Comparison of ENCODE assay signal across 12 cellular contexts in genomic region chrX:15856580-15856979, GRCh38. TPM values are rescaled to one million over a fixed set of nuclear protein-coding genes. Genes with fewer than 3 reads are reported as not detected.
DNase-seq lines count a peak whose midpoint lies in the region; ATAC-seq and TF ChIP-seq lines count a peak whose summit lies in the region.
"Had no signal": no experiment of that assay in that cellular context is flagged by ENCODE, and none has a peak within 500 bp of the region (broad histone marks: within the 10 kb centered on the region; RNA-seq: fewer than 3 reads in every experiment).

No MANE protein-coding gene starts in this region.

- DNase-seq in activated CD8-positive, alpha-beta T cell treated with anti-CD3 and anti-CD28 coated beads for 36 hours, result no peak
- DNase-seq in activated CD8-positive, alpha-beta T cell treated with anti-CD3 and anti-CD28 coated beads, Interleukin-2, amount 10 ng/mL, durations not matched to agents 7 days and 5 days, result no peak
- peak; percentile 28 to 50 for DNase-seq in NCI-H446 (lab: John Stamatoyannopoulos, UW)
- DNase-seq in glutamatergic neuron, result no peak
- no peak for DNase-seq in stimulated activated naive B cell treated with anti-CD40 and anti-IgM and Interleukin-4, amounts not matched to agents 10 μg/mL and 1 μg/mL and 100 μg/mL, for 72 hours
- DNase-seq in SW 1271 (lab: John Stamatoyannopoulos, UW), result no peak
- no peak for DNase-seq in HK-2 (ENCODE audit: unreplicated experiment)
- DNase-seq: activated CD4-positive, CD25-positive, alpha-beta regulatory T cell treated with anti-CD3 and anti-CD28 coated beads, Interleukin-2, amount 50 U/mL, for 72 hours; activated naive CD8-positive, alpha-beta T cell treated with anti-CD3 and anti-CD28 coated beads, Interleukin-2, amount 10 ng/mL, durations not matched to agents 7 days and 5 days; effector CD4-positive, alpha-beta T cell; stimulated activated CD4-positive, alpha-beta T cell treated with anti-CD3 and anti-CD28 coated beads, Interleukin-4, amount 100 ng/mL, for 24 hours had no signal

- H3K9me3 Mint-ChIP-seq in activated CD8-positive, alpha-beta T cell treated with anti-CD3 and anti-CD28 coated beads for 36 hours, result no peaks in the 10 kb centered on the region
- H3K9me3 Mint-ChIP-seq in activated CD8-positive, alpha-beta T cell treated with anti-CD3 and anti-CD28 coated beads, Interleukin-2, amount 10 ng/mL, durations not matched to agents 7 days and 5 days (ENCODE audit: insufficient read depth), result no peaks in the 10 kb centered on the region
- peaks cover 5% of the 10 kb centered on the region for H3K9me3 Mint-ChIP-seq in glutamatergic neuron (ENCODE audit: unreplicated experiment)
- H3K9me3 Mint-ChIP-seq in stimulated activated naive B cell treated with anti-CD40 and anti-IgM and Interleukin-4, amounts not matched to agents 10 μg/mL and 1 μg/mL and 100 μg/mL, for 72 hours, result no peaks in the 10 kb centered on the region
- H3K9me3 Mint-ChIP-seq: activated naive CD8-positive, alpha-beta T cell treated with anti-CD3 and anti-CD28 coated beads, Interleukin-2, amount 10 ng/mL, durations not matched to agents 7 days and 5 days had no signal

- ATAC-seq in activated CD8-positive, alpha-beta T cell treated with anti-CD3 and anti-CD28 coated beads for 36 hours, result no peak
- no peak for ATAC-seq in activated CD8-positive, alpha-beta T cell treated with anti-CD3 and anti-CD28 coated beads, Interleukin-2, amount 10 ng/mL, durations not matched to agents 7 days and 5 days
- no peak for ATAC-seq in stimulated activated naive B cell treated with anti-CD40 and anti-IgM and Interleukin-4, amounts not matched to agents 10 μg/mL and 1 μg/mL and 100 μg/mL, for 72 hours (replicated peaks)
- no peak for ATAC-seq in HG03045 (IDR thresholded peaks at IDR 0.05; ENCODE audit: unreplicated experiment)

- peak overlapping the region; percentile 47 for H3K4me3 Mint-ChIP-seq in activated CD8-positive, alpha-beta T cell treated with anti-CD3 and anti-CD28 coated beads for 36 hours
- H3K4me3 Mint-ChIP-seq in activated CD8-positive, alpha-beta T cell treated with anti-CD3 and anti-CD28 coated beads, Interleukin-2, amount 10 ng/mL, durations not matched to agents 7 days and 5 days, result no peak overlapping the region
- H3K4me3 Mint-ChIP-seq in glutamatergic neuron (ENCODE audit: unreplicated experiment), result peak overlapping the region; percentile 71
- H3K4me3 Mint-ChIP-seq in stimulated activated naive B cell treated with anti-CD40 and anti-IgM and Interleukin-4, amounts not matched to agents 10 μg/mL and 1 μg/mL and 100 μg/mL, for 72 hours, result peak overlapping the region; percentile 94 to 97
- H3K4me3 Mint-ChIP-seq: activated naive CD8-positive, alpha-beta T cell treated with anti-CD3 and anti-CD28 coated beads, Interleukin-2, amount 10 ng/mL, durations not matched to agents 7 days and 5 days had no signal

- TF ChIP-seq CTCF in activated CD8-positive, alpha-beta T cell treated with anti-CD3 and anti-CD28 coated beads for 36 hours (IDR thresholded peaks at IDR 0.05), result no peak
- no peak for TF ChIP-seq CTCF in glutamatergic neuron (IDR thresholded peaks at IDR 0.05; ENCODE audit: partially characterized antibody, unreplicated experiment)

- peak overlapping the region; percentile 20 for H3K27ac Mint-ChIP-seq in activated CD8-positive, alpha-beta T cell treated with anti-CD3 and anti-CD28 coated beads for 36 hours
- no peak overlapping the region for H3K27ac Mint-ChIP-seq in activated CD8-positive, alpha-beta T cell treated with anti-CD3 and anti-CD28 coated beads, Interleukin-2, amount 10 ng/mL, durations not matched to agents 7 days and 5 days
- peak overlapping the region; percentile 74 for H3K27ac Mint-ChIP-seq in glutamatergic neuron (ENCODE audit: unreplicated experiment)
- H3K27ac Mint-ChIP-seq in stimulated activated naive B cell treated with anti-CD40 and anti-IgM and Interleukin-4, amounts not matched to agents 10 μg/mL and 1 μg/mL and 100 μg/mL, for 72 hours, result peak overlapping the region; percentile 99
- H3K27ac Mint-ChIP-seq: activated naive CD8-positive, alpha-beta T cell treated with anti-CD3 and anti-CD28 coated beads, Interleukin-2, amount 10 ng/mL, durations not matched to agents 7 days and 5 days had no signal

- intact Hi-C loops in activated CD8-positive, alpha-beta T cell treated with anti-CD3 and anti-CD28 coated beads for 36 hours (cut with micrococcal nuclease), result no loop called here

- POLR2A ChIA-PET in activated CD8-positive, alpha-beta T cell treated with anti-CD3 and anti-CD28 coated beads for 36 hours (lab: Charles Lee), result no interaction called here
- POLR2A ChIA-PET in activated CD8-positive, alpha-beta T cell treated with anti-CD3 and anti-CD28 coated beads, Interleukin-2, amount 10 ng/mL, durations not matched to agents 7 days and 5 days (lab: Charles Lee), result interaction anchor here (0.6 to 2.7 kb wide), 3 partner anchors 18 to 118 kb away, joined by 3 to 27 read pairs (median 10); partner anchors contain the start of genes CA5B and ZRSR2

- peaks cover 2% of the 10 kb centered on the region for H3K36me3 Mint-ChIP-seq in activated CD8-positive, alpha-beta T cell treated with anti-CD3 and anti-CD28 coated beads for 36 hours (ENCODE audit: low read depth)
- H3K36me3 Mint-ChIP-seq in activated CD8-positive, alpha-beta T cell treated with anti-CD3 and anti-CD28 coated beads, Interleukin-2, amount 10 ng/mL, durations not matched to agents 7 days and 5 days (ENCODE audit: low read depth), result peaks cover 7% of the 10 kb centered on the region
- no peaks in the 10 kb centered on the region for H3K36me3 Mint-ChIP-seq in glutamatergic neuron (ENCODE audit: unreplicated experiment)
- H3K36me3 Mint-ChIP-seq in stimulated activated naive B cell treated with anti-CD40 and anti-IgM and Interleukin-4, amounts not matched to agents 10 μg/mL and 1 μg/mL and 100 μg/mL, for 72 hours, result no peaks in the 10 kb centered on the region
- H3K36me3 Mint-ChIP-seq: activated naive CD8-positive, alpha-beta T cell treated with anti-CD3 and anti-CD28 coated beads, Interleukin-2, amount 10 ng/mL, durations not matched to agents 7 days and 5 days had no signal

- CTCF ChIA-PET in activated CD8-positive, alpha-beta T cell treated with anti-CD3 and anti-CD28 coated beads for 36 hours (lab: Charles Lee), result no interaction called here
- CTCF ChIA-PET in activated CD8-positive, alpha-beta T cell treated with anti-CD3 and anti-CD28 coated beads, Interleukin-2, amount 10 ng/mL, durations not matched to agents 7 days and 5 days (lab: Charles Lee), result no interaction called here

- no peaks in the 10 kb centered on the region for H3K27me3 Mint-ChIP-seq in activated CD8-positive, alpha-beta T cell treated with anti-CD3 and anti-CD28 coated beads for 36 hours
- peaks cover 2% of the 10 kb centered on the region for H3K27me3 Mint-ChIP-seq in activated CD8-positive, alpha-beta T cell treated with anti-CD3 and anti-CD28 coated beads, Interleukin-2, amount 10 ng/mL, durations not matched to agents 7 days and 5 days (ENCODE audit: low read depth)
- H3K27me3 Mint-ChIP-seq in glutamatergic neuron (ENCODE audit: unreplicated experiment), result peaks cover 1% of the 10 kb centered on the region
- H3K27me3 Mint-ChIP-seq in stimulated activated naive B cell treated with anti-CD40 and anti-IgM and Interleukin-4, amounts not matched to agents 10 μg/mL and 1 μg/mL and 100 μg/mL, for 72 hours, result peaks cover 0 to 4% of the 10 kb centered on the region in 2 donors

- peaks cover 11% of the 10 kb centered on the region for H3K4me1 Mint-ChIP-seq in activated CD8-positive, alpha-beta T cell treated with anti-CD3 and anti-CD28 coated beads for 36 hours (ENCODE audit: low read depth)
- peaks cover 21% of the 10 kb centered on the region for H3K4me1 Mint-ChIP-seq in activated CD8-positive, alpha-beta T cell treated with anti-CD3 and anti-CD28 coated beads, Interleukin-2, amount 10 ng/mL, durations not matched to agents 7 days and 5 days (ENCODE audit: low read depth)
- H3K4me1 Mint-ChIP-seq in glutamatergic neuron (ENCODE audit: low read depth, unreplicated experiment), result peaks cover 7% of the 10 kb centered on the region
- H3K4me1 Mint-ChIP-seq in stimulated activated naive B cell treated with anti-CD40 and anti-IgM and Interleukin-4, amounts not matched to agents 10 μg/mL and 1 μg/mL and 100 μg/mL, for 72 hours, result peaks cover 5 to 6% of the 10 kb centered on the region in 2 donors

RNA-seq across cellular contexts. Expression of gene AP1S2, which starts 2.0 kb away (rescaled TPM):
- total RNA-seq in activated CD8-positive, alpha-beta T cell treated with anti-CD3 and anti-CD28 coated beads for 36 hours, result 10 to 100 TPM; 22.6 to 28.8 TPM
- 10 to 100 TPM; 33.9 to 35.9 TPM for total RNA-seq in activated CD8-positive, alpha-beta T cell treated with anti-CD3 and anti-CD28 coated beads, Interleukin-2, amount 10 ng/mL, durations not matched to agents 7 days and 5 days
- 89.4 TPM for total RNA-seq in glutamatergic neuron (ENCODE audit: unreplicated experiment)

Comparison
In these comparisons a context has a peak if more than half of its experiments do, and no peak if none do; other contexts are left out.
1. DNase-seq: peak in NCI-H446 (2 of 2); none in activated CD8-positive, alpha-beta T cell treated with anti-CD3 and anti-CD28 coated beads for 36 hours (single experiment), activated CD8-positive, alpha-beta T cell treated with anti-CD3 and anti-CD28 coated beads, Interleukin-2, amount 10 ng/mL, durations not matched to agents 7 days and 5 days (single experiment), glutamatergic neuron (single experiment), stimulated activated naive B cell treated with anti-CD40 and anti-IgM and Interleukin-4, amounts not matched to agents 10 μg/mL and 1 μg/mL and 100 μg/mL, for 72 hours (single experiment), SW 1271 (0 of 2) and HK-2 (single experiment).